Comparison of ENCODE assay signal across 15 cellular contexts in genomic region chr15:68793776-68794175, GRCh38. TPM values are rescaled to one million over a fixed set of nuclear protein-coding genes. Genes with fewer than 3 reads are reported as not detected.
DNase-seq lines count a peak whose midpoint lies in the region; ATAC-seq, FAIRE-seq and TF ChIP-seq lines count a peak whose summit lies in the region.
"Had no signal": no experiment of that assay in that cellular context is flagged by ENCODE, and none has a peak within 500 bp of the region (broad histone marks: within the 10 kb centered on the region; RNA-seq: fewer than 3 reads in every experiment).

No MANE protein-coding gene starts in this region.

- peaks cover 53% of the 10 kb centered on the region for H3K4me1 ChIP-seq in Caco-2
- H3K4me1 ChIP-seq in body of pancreas, result peaks cover 76% of the 10 kb centered on the region
- H3K4me1 ChIP-seq in kidney (ENCODE audit: control insufficient read depth in 1 of 2, insufficient read depth in 1 of 2, low read depth in 1 of 2, low read length in 2 of 2), result peaks cover 71 to 78% of the 10 kb centered on the region in 2 donors
- peaks cover 91 to 95% (median 93%) of the 10 kb centered on the region in 3 donors for H3K4me1 ChIP-seq in skeletal muscle tissue (ENCODE audit: control insufficient read depth in 3 of 3, insufficient read depth in 3 of 3, low read length in 3 of 3)

- DNase-seq in Caco-2 (no peak), body of pancreas (no peak), kidney (no peak), RCC 7860 (ENCODE audit: low spot score) (no peak), NCI-H1092 treated with DMSO at 0.1 percent for 48 hours (lab: John Stamatoyannopoulos, UW) (no peak), head of caudate nucleus (no peak)
- DNase-seq: activated CD8-positive, alpha-beta memory T cell treated with anti-CD3 and anti-CD28 coated beads, Interleukin-2, amount 50 U/mL, for 4 hours; activated gamma-delta T cell treated with Interleukin-2 at 50 U/mL for 16 hours; aorta; dermis blood vessel endothelial cell; H7; NCI-H1436 treated with DMSO at 0.1 percent for 48 hours had no signal

- H3K9me3 Mint-ChIP-seq in Caco-2 (ENCODE audit: unreplicated experiment), result no peaks in the 10 kb centered on the region

- H3K36me3 Mint-ChIP-seq in Caco-2 (ENCODE audit: insufficient read depth, unreplicated experiment), result peaks cover 35% of the 10 kb centered on the region

- CTCF ChIA-PET in Caco-2 (lab: Charles Lee), result interaction anchor here (1.1 kb wide), 1 partner anchor 21 kb away, joined by 3 read pairs; no protein-coding TSS in a partner anchor

- H3K9me3 ChIP-seq in Caco-2, result no peaks in the 10 kb centered on the region
- no peaks in the 10 kb centered on the region for H3K9me3 ChIP-seq in body of pancreas
- H3K9me3 ChIP-seq in kidney (ENCODE audit: control insufficient read depth in 1 of 2, low read length in 2 of 2), result no peaks in the 10 kb centered on the region
- no peaks in the 10 kb centered on the region for H3K9me3 ChIP-seq in skeletal muscle tissue (ENCODE audit: control insufficient read depth in 3 of 3, low read length in 3 of 3)

- intact Hi-C loops in Caco-2 (cut with micrococcal nuclease; ENCODE audit: unreplicated experiment), result no loop called here
- intact Hi-C loops in body of pancreas (cut with DNase I), result no loop called here
- intact Hi-C loops in kidney (cut with DNase I), result no loop called here
- intact Hi-C loops in head of caudate nucleus (cut with DNase I), result no loop called here

- H3K27me3 Mint-ChIP-seq in Caco-2 (ENCODE audit: insufficient read depth, unreplicated experiment), result no peaks in the 10 kb centered on the region

- POLR2A ChIA-PET in Caco-2 (lab: Charles Lee), result no interaction called here

- H3K4me3 ChIP-seq in Caco-2 (ENCODE audit: low read depth, low read length) (no peak overlapping the region), body of pancreas (no peak overlapping the region), kidney (ENCODE audit: low read length in 2 of 2) (no peak overlapping the region), skeletal muscle tissue (ENCODE audit: low read length in 3 of 3) (peak overlapping the region in 2 of 3 donors; percentile 6 to 56)

- 15 to 19% methylated on average over 5 to 6 of the region's 6 CpGs for WGBS in body of pancreas, 2 donors

- H3K27me3 ChIP-seq in Caco-2 (replicated peaks; ENCODE audit: control insufficient read depth, insufficient read depth, low read length), result no peaks in the 10 kb centered on the region
- H3K27me3 ChIP-seq in body of pancreas, result no peaks in the 10 kb centered on the region
- no peaks in the 10 kb centered on the region for H3K27me3 ChIP-seq in skeletal muscle tissue (ENCODE audit: control insufficient read depth in 3 of 3, insufficient read depth in 3 of 3, low read length in 3 of 3)

- H3K27ac Mint-ChIP-seq in Caco-2 (ENCODE audit: unreplicated experiment), result peak overlapping the region; percentile 93

- BruUV-seq in Caco-2 (replicated peaks; lab: Mats Ljungman, UMichigan), result no TSS peak

- H3K9ac ChIP-seq in kidney (ENCODE audit: low read length in 2 of 2), result peak overlapping the region in 1 of 2 donors; percentile 24
- H3K9ac ChIP-seq in skeletal muscle tissue (ENCODE audit: low read depth in 1 of 3, low read length in 3 of 3), result peak overlapping the region in 1 of 3 donors; percentile 72

- H3K4me1 Mint-ChIP-seq in Caco-2 (ENCODE audit: low read depth, unreplicated experiment), result peaks cover 48% of the 10 kb centered on the region

- no peak for TF ChIP-seq CTCF in Caco-2 (IDR thresholded peaks at IDR 0.05; ENCODE audit: insufficient read depth in 1 of 2, low read depth in 1 of 2, low read length in 1 of 2, severe bottlenecking in 1 of 2, unreplicated experiment in 1 of 2)
- no peak for TF ChIP-seq CTCF in body of pancreas (IDR thresholded peaks at IDR 0.05)
- no peak for TF ChIP-seq CTCF in kidney (IDR thresholded peaks at IDR 0.05; ENCODE audit: borderline replicate concordance, extremely low read depth, insufficient read depth)

- FAIRE-seq in kidney (lab: Jason Lieb, UNC) (no peak), RCC 7860 (lab: Jason Lieb, UNC) (no peak)

- H3K36me3 ChIP-seq in Caco-2 (ENCODE audit: control insufficient read depth, insufficient read depth, low read length) (peaks cover 1% of the 10 kb centered on the region), body of pancreas (replicated peaks in 1 of 2; ENCODE audit: insufficient read depth in 1 of 2, low read depth in 2 of 2) (no peaks in the 10 kb centered on the region), kidney (ENCODE audit: control insufficient read depth in 1 of 2, insufficient read depth in 2 of 2, low read length in 2 of 2) (no peaks in the 10 kb centered on the region), skeletal muscle tissue (ENCODE audit: control insufficient read depth in 3 of 3, insufficient read depth in 3 of 3, low read length in 3 of 3) (no peaks in the 10 kb centered on the region)

- TF ChIP-seq POLR2A in body of pancreas (IDR thresholded peaks at IDR 0.05), result no peak

- peak overlapping the region; percentile 62 to 85 (median 81) for H3K27ac ChIP-seq in body of pancreas
- peak overlapping the region; percentile 89 to 97 for H3K27ac ChIP-seq in kidney (ENCODE audit: low read depth in 2 of 2, low read length in 2 of 2)
- H3K27ac ChIP-seq in skeletal muscle tissue (ENCODE audit: low read depth, low read length), result peak overlapping the region; percentile 63

- no peak overlapping the region for H3K4me3 Mint-ChIP-seq in Caco-2 (ENCODE audit: unreplicated experiment)

- ATAC-seq in body of pancreas (peak; percentile 9), HG03457 (IDR thresholded peaks at IDR 0.05; ENCODE audit: unreplicated experiment) (no peak)
- ATAC-seq: esophagus mucosa had no signal

RNA-seq across cellular contexts. Expression of gene ANP32A, which starts 26.9 kb away (rescaled TPM):
- total RNA-seq in Caco-2 (2022), result 169 and 178 TPM in 2 replicates
- 10 to 100 TPM; 27.7 to 37.4 TPM for total RNA-seq in body of pancreas
- 113 TPM for total RNA-seq in kidney
- polyA plus RNA-seq in kidney (ENCODE audit: insufficient read depth, low read depth, low replicate concordance), result 148 TPM
- total RNA-seq in skeletal muscle tissue, result 65.2 TPM

Comparison
In these comparisons a context has a peak if more than half of its experiments do, and no peak if none do; other contexts are left out.
1. H3K4me3 ChIP-seq: peak in skeletal muscle tissue (2 of 3); none in Caco-2 (single experiment), body of pancreas (0 of 2) and kidney (0 of 2).
2. Peak in every context shown above with its lines, with median percentiles within 50 percentile points of each other: H3K27ac ChIP-seq.